Comparison of ENCODE assay signal across 9 cellular contexts in the genomic region with DNA sequence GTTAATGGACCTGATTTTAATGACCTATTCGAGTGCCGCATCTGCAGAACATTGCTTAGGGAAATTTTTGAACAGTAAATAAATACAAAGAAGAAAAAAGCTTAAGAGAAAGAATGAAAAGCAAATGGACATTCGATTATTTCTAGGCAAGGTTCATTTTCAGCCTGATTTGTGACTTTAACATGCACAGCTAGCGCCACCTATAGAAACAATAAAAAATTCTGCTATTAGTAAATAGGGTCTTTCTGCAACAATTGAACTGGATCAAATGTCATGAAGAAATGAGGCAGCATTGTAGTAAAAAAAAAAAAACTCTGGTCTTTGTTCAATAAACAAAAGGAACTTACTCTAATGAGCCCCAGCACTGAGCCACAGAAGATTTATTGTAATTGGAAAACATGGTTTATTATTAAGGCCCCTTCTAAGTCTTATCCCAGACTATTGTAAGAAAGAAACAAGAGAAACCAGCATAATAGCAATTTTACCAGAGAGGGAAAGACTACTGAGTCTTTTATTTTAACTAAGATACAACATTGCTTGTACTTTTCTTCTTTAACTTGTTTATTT. TPM values are rescaled to one million over a fixed set of nuclear protein-coding genes. Genes with fewer than 3 reads are reported as not detected.
DNase-seq lines count a peak whose midpoint lies in the region; ATAC-seq, FAIRE-seq and TF ChIP-seq lines count a peak whose summit lies in the region.
"Had no signal": no experiment of that assay in that cellular context is flagged by ENCODE, and none has a peak within 500 bp of the region (broad histone marks: within the 10 kb centered on the region; RNA-seq: fewer than 3 reads in every experiment).

No MANE protein-coding gene starts in this region.

- H3K9ac ChIP-seq in HepG2 (ENCODE audit: insufficient read depth, low read depth, low read length): no peak overlapping the region

- 2% methylated on average over 4 of the region's 4 CpGs for WGBS in HepG2 (ENCODE audit: low lambda C conversion rate)

- H3K36me3 Mint-ChIP-seq in activated T-helper 2 cell treated with anti-CD3 and anti-CD28 coated beads, Interferon-gamma antibody, Interleukin-2, Interleukin-4, amounts not matched to agents 10 μg/mL and 5 μg/mL and 100 μg/mL, durations not matched to agents 14 hours and 24 hours and 36 hours (ENCODE audit: low read depth): no peaks in the 10 kb centered on the region

- H3K4me3 ChIP-seq in WI38 (ENCODE audit: low read depth, low read length) (no peak overlapping the region), HepG2 (replicated peaks in 1 of 3; ENCODE audit: insufficient read depth in 1 of 3, low read depth in 2 of 3, low read length in 3 of 3) (no peak overlapping the region)

- H2AFZ ChIP-seq in HepG2 (ENCODE audit: low read length): no peak overlapping the region

- no peak for TF ChIP-seq RAD21 in HepG2 (CRISPR knock-in tag; IDR thresholded peaks at IDR 0.05)

- POLR2A ChIA-PET in HepG2 (lab: Yijun Ruan, JAX): no interaction called here

- no peaks in the 10 kb centered on the region for H3K4me1 ChIP-seq in HepG2 (ENCODE audit: insufficient read depth, low read length)

- H3K79me2 ChIP-seq in HepG2 (ENCODE audit: insufficient read depth, low read length): no peaks in the 10 kb centered on the region

- TF ChIP-seq CTCF in WI38 (IDR thresholded peaks at IDR 0.05; ENCODE audit: low read depth, low read length) (peak; percentile 13; the same call in 1 of the 2 replicates), HepG2 (CRISPR knock-in tag; IDR thresholded peaks at IDR 0.05) (peak; percentile 40)

- intact Hi-C loops in HepG2 (cut with micrococcal nuclease; ENCODE audit: unreplicated experiment): no loop called here
- intact Hi-C loops in activated T-helper 2 cell treated with anti-CD3 and anti-CD28 coated beads, Interferon-gamma antibody, Interleukin-2, Interleukin-4, amounts not matched to agents 10 μg/mL and 5 μg/mL and 100 μg/mL, durations not matched to agents 14 hours and 24 hours and 36 hours (cut with micrococcal nuclease): no loop called here

- no peak for TF ChIP-seq POLR2A in HepG2 (IDR thresholded peaks at IDR 0.05; ENCODE audit: insufficient read depth in 1 of 2, low read depth in 2 of 2, low read length in 2 of 2)

- no peak overlapping the region for H3K4me3 Mint-ChIP-seq in activated T-helper 2 cell treated with anti-CD3 and anti-CD28 coated beads, Interferon-gamma antibody, Interleukin-2, Interleukin-4, amounts not matched to agents 10 μg/mL and 5 μg/mL and 100 μg/mL, durations not matched to agents 14 hours and 24 hours and 36 hours (ENCODE audit: low read depth)

- H3K9me3 Mint-ChIP-seq in activated T-helper 2 cell treated with anti-CD3 and anti-CD28 coated beads, Interferon-gamma antibody, Interleukin-2, Interleukin-4, amounts not matched to agents 10 μg/mL and 5 μg/mL and 100 μg/mL, durations not matched to agents 14 hours and 24 hours and 36 hours: no peaks in the 10 kb centered on the region

- TF ChIP-seq EP300 in HepG2 (IDR thresholded peaks at IDR 0.05; ENCODE audit: low read depth in 2 of 2, low read length in 2 of 2) (no peak), HepG2 (CRISPR knock-in tag; IDR thresholded peaks at IDR 0.05; ENCODE audit: borderline replicate concordance) (no peak)

- H3K27ac ChIP-seq in HepG2 (ENCODE audit: extremely low read length, insufficient read depth, low read length): no peak overlapping the region
- H3K27ac ChIP-seq: epithelial cell of prostate had no signal

- H3K4me1 Mint-ChIP-seq in activated T-helper 2 cell treated with anti-CD3 and anti-CD28 coated beads, Interferon-gamma antibody, Interleukin-2, Interleukin-4, amounts not matched to agents 10 μg/mL and 5 μg/mL and 100 μg/mL, durations not matched to agents 14 hours and 24 hours and 36 hours (ENCODE audit: low read depth): no peaks in the 10 kb centered on the region

- peak; percentile 34 for DNase-seq in COR-L47 (lab: John Stamatoyannopoulos, UW)
- peak; percentile 27 for DNase-seq in HTR-8/SVneo (ENCODE audit: insufficient read length, low spot score)
- DNase-seq in HepG2 (ENCODE audit: low spot score): no peak
- no peak for DNase-seq in activated T-helper 2 cell treated with anti-CD3 and anti-CD28 coated beads, Interferon-gamma antibody, Interleukin-2, Interleukin-4, amounts not matched to agents 10 μg/mL and 5 μg/mL and 100 μg/mL, durations not matched to agents 14 hours and 24 hours and 36 hours (ENCODE audit: low spot score)
- no peak for DNase-seq in NCI-H1048 (lab: John Stamatoyannopoulos, UW)

- ATAC-seq in HepG2 (no peak), GM18870 (IDR thresholded peaks at IDR 0.05; ENCODE audit: unreplicated experiment) (no peak), GM21423 (IDR thresholded peaks at IDR 0.05; ENCODE audit: unreplicated experiment) (no peak)

- no peak overlapping the region for H3K27ac Mint-ChIP-seq in activated T-helper 2 cell treated with anti-CD3 and anti-CD28 coated beads, Interferon-gamma antibody, Interleukin-2, Interleukin-4, amounts not matched to agents 10 μg/mL and 5 μg/mL and 100 μg/mL, durations not matched to agents 14 hours and 24 hours and 36 hours

- no peak for FAIRE-seq in HTR-8/SVneo (lab: Jason Lieb, UNC)
- no peak for FAIRE-seq in HepG2 (lab: Jason Lieb, UNC)

- no peaks in the 10 kb centered on the region for H4K20me1 ChIP-seq in HepG2 (ENCODE audit: insufficient read depth, low read length)

- H3K36me3 ChIP-seq in HepG2 (replicated peaks in 1 of 2; ENCODE audit: control insufficient read depth in 1 of 2, insufficient read depth in 2 of 2, low read length in 2 of 2): no peaks in the 10 kb centered on the region

- in situ Hi-C loops in HepG2 (cut with HindIII; ENCODE audit: extremely low pct_ligation_motif_present, low pct_unique_long_range_greater_than_20kb): no loop called here

- BruUV-seq in HepG2 (replicated peaks; lab: Mats Ljungman, UMichigan): no TSS peak

- no peaks in the 10 kb centered on the region for H3K27me3 ChIP-seq in HepG2 (ENCODE audit: control insufficient read depth in 1 of 2, insufficient read depth in 2 of 2, low read length in 2 of 2)

- CTCF ChIA-PET in HepG2 (lab: Yijun Ruan, JAX; ENCODE audit: low intra/inter-chr PET ratio, low total read pairs): no interaction called here

- H3K27me3 Mint-ChIP-seq in activated T-helper 2 cell treated with anti-CD3 and anti-CD28 coated beads, Interferon-gamma antibody, Interleukin-2, Interleukin-4, amounts not matched to agents 10 μg/mL and 5 μg/mL and 100 μg/mL, durations not matched to agents 14 hours and 24 hours and 36 hours (ENCODE audit: low read depth): peaks cover 10% of the 10 kb centered on the region

- no peaks in the 10 kb centered on the region for H3K9me3 ChIP-seq in HepG2 (ENCODE audit: low read length)

- no peak overlapping the region for H3K4me2 ChIP-seq in HepG2 (ENCODE audit: low read depth, low read length)

TF ChIP-seq in HepG2, 621 proteins besides CTCF, POLR2A, EP300 and RAD21:
- no peak for TF ChIP-seq ZNF329 (CRISPR knock-in tag; IDR thresholded peaks at IDR 0.05; ENCODE audit: low read depth)
- TF ChIP-seq STAG1 (CRISPR knock-in tag; IDR thresholded peaks at IDR 0.05): peak; percentile 42

RNA-seq across cellular contexts. Expression of a gene that starts 41.4 kb away (rescaled TPM):
- 212 and 345 TPM in 2 replicates for total RNA-seq in HepG2 (2016; rRNA removed; fragmentation: Illumina TruSeq; extraction: Trizol)
- 30.2 and 31.6 TPM in 2 replicates for total RNA-seq in HepG2 (2016; cell fraction: cytosol; rRNA removed; fragmentation: Illumina TruSeq; extraction: Trizol; ENCODE audit: low read depth)
- 217 and 359 TPM in 2 replicates for total RNA-seq in HepG2 (2016; cell fraction: insoluble cytoplasmic fraction; rRNA removed; fragmentation: Illumina TruSeq; extraction: Trizol)
- 71.3 and 73.2 TPM in 2 replicates for total RNA-seq in HepG2 (2016; cell fraction: membrane; rRNA removed; fragmentation: Illumina TruSeq; extraction: Trizol)
- 76.0 and 76.6 TPM in 2 replicates for total RNA-seq in HepG2 (2016; cell fraction: nucleus; rRNA removed; fragmentation: Illumina TruSeq; extraction: Trizol)
- polyA plus RNA-seq in HepG2 (2011; rRNA removed): 145 and 163 TPM in 2 replicates
- 120 and 156 TPM in 2 replicates for polyA plus RNA-seq in HepG2 (2011; cell fraction: cytosol; rRNA removed)
- polyA plus RNA-seq in HepG2 (2011; cell fraction: nucleus; rRNA removed): 20.6 and 30.6 TPM in 2 replicates
- polyA plus RNA-seq in HepG2 (2012): 147 and 173 TPM in 2 replicates
- 26.7 and 30.1 TPM in 2 replicates for polyA plus RNA-seq in HepG2 (2016; cell fraction: cytosol; fragmentation: Illumina TruSeq; extraction: Trizol; ENCODE audit: low read depth)
- 287 and 340 TPM in 2 replicates for polyA plus RNA-seq in HepG2 (2016; cell fraction: insoluble cytoplasmic fraction; fragmentation: Illumina TruSeq; extraction: Trizol; ENCODE audit: low read depth)
- 47.9 and 49.3 TPM in 2 replicates for polyA plus RNA-seq in HepG2 (2016; cell fraction: membrane; fragmentation: Illumina TruSeq; extraction: Trizol; ENCODE audit: low read depth)
- polyA plus RNA-seq in HepG2 (2016; cell fraction: nucleus; fragmentation: Illumina TruSeq; extraction: Trizol; ENCODE audit: insufficient read depth, low read depth): 94.0 TPM in 2 replicates
- 155 and 222 TPM in 2 replicates for polyA minus RNA-seq in HepG2 (2011; rRNA and poly(A)+ RNA removed; ENCODE audit: low replicate concordance)
- 64.6 and 69.6 TPM in 2 replicates for polyA minus RNA-seq in HepG2 (2011; cell fraction: cytosol; rRNA and poly(A)+ RNA removed)
- 31.3 and 40.3 TPM in 2 replicates for polyA minus RNA-seq in HepG2 (2011; cell fraction: nucleus; rRNA and poly(A)+ RNA removed)
- total RNA-seq in activated T-helper 2 cell treated with anti-CD3 and anti-CD28 coated beads, Interferon-gamma antibody, Interleukin-2, Interleukin-4, amounts not matched to agents 10 μg/mL and 5 μg/mL and 100 μg/mL, durations not matched to agents 14 hours and 24 hours and 36 hours: 141 TPM in 2 replicates

Comparison
In these comparisons a context has a peak if more than half of its experiments do, and no peak if none do; other contexts are left out.
1. DNase-seq: peak in COR-L47 (single experiment) and HTR-8/SVneo (single experiment); none in HepG2 (single experiment), activated T-helper 2 cell treated with anti-CD3 and anti-CD28 coated beads, Interferon-gamma antibody, Interleukin-2, Interleukin-4, amounts not matched to agents 10 μg/mL and 5 μg/mL and 100 μg/mL, durations not matched to agents 14 hours and 24 hours and 36 hours (single experiment) and NCI-H1048 (single experiment).